Comparison of ENCODE assay signal across 25 cellular contexts in the genomic region with DNA sequence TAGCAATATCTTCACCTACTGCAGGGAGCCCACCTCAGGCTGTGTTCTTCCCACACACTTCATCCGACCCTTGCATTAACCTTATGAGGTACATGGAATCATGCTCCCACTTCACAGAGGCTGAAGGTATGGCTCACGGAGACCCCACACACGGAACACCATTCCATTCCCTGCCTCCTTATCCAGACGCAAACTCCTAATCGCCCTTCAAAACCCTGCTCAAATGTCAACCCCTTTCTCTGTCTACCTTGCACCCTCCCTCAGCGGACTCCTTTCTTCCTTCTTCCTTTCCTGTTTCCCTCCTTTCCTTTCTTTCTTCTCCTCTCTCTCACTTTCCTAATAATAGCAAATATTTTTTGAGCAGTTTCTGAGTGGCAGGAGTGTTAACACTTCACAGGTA.
"Had no signal": no experiment of that assay in that cellular context is flagged by ENCODE, and none has a peak within 500 bp of the region (broad histone marks: within the 10 kb centered on the region; RNA-seq: fewer than 3 reads in every experiment).

No MANE protein-coding gene starts in this region.

- DNase-seq: activated CD4-positive, alpha-beta memory T cell treated with anti-CD3 and anti-CD28 coated beads, Interleukin-2, amount 10 ng/mL, durations not matched to agents 7 days and 5 days; activated CD4-positive, alpha-beta T cell treated with anti-CD3 and anti-CD28 coated beads for 36 hours; activated CD4-positive, alpha-beta T cell treated with anti-CD3 and anti-CD28 coated beads, Interleukin-2, amount 50 U/mL, for 1 hour; activated naive CD4-positive, alpha-beta T cell treated with anti-CD3 and anti-CD28 coated beads, Interleukin-2, amount 50 U/mL, for 16 hours; activated naive CD8-positive, alpha-beta T cell treated with anti-CD3 and anti-CD28 coated beads, Interleukin-2, amount 10 ng/mL, durations not matched to agents 7 days and 5 days; activated T-cell treated with anti-CD3 and anti-CD28 coated beads for 4 hours; activated T-cell treated with anti-CD3 and anti-CD28 coated beads, Interleukin-2, amount 50 U/mL, for 48 hours; adrenal gland; anterior cingulate cortex; MV-4-11; NCI-H1105; NCI-H1436; NCI-H1694 treated with DMSO at 0.1 percent for 48 hours; NCI-H2029 treated with DMSO at 0.1 percent for 48 hours; NCI-H510A treated with DMSO at 0.1 percent for 48 hours; NCI-H69; NK-92 treated with Interleukin-12 subunit alpha and Interleukin-12 subunit beta, amount 100 ng/mL, for 24 hours; OCI-M1; RPMI8226; T1000 had no signal

- H3K4me3 ChIP-seq: adrenal gland, breast epithelium had no signal

- H3K27ac ChIP-seq: adrenal gland, breast epithelium, KMS-11 had no signal

- H3K9me3 ChIP-seq: adrenal gland, breast epithelium had no signal

- H3K36me3 ChIP-seq: adrenal gland, breast epithelium had no signal

- H3K9me3 Mint-ChIP-seq: activated CD4-positive, alpha-beta memory T cell treated with anti-CD3 and anti-CD28 coated beads, Interleukin-2, amount 10 ng/mL, durations not matched to agents 7 days and 5 days; activated naive CD8-positive, alpha-beta T cell treated with anti-CD3 and anti-CD28 coated beads, Interleukin-2, amount 10 ng/mL, durations not matched to agents 7 days and 5 days; T-helper 1 cell treated with Interleukin-12 subunit alpha and Interleukin-12 subunit beta and Interleukin-4 antibody, amounts not matched to agents 30 μg/mL and 1 μg/mL, for 36 hours had no signal

- H3K27me3 Mint-ChIP-seq: activated CD4-positive, alpha-beta T cell treated with anti-CD3 and anti-CD28 coated beads for 36 hours; activated naive CD8-positive, alpha-beta T cell treated with anti-CD3 and anti-CD28 coated beads, Interleukin-2, amount 10 ng/mL, durations not matched to agents 7 days and 5 days had no signal

- H3K4me1 ChIP-seq: adrenal gland had no signal

- H3K27ac Mint-ChIP-seq: activated CD4-positive, alpha-beta memory T cell treated with anti-CD3 and anti-CD28 coated beads, Interleukin-2, amount 10 ng/mL, durations not matched to agents 7 days and 5 days; activated CD4-positive, alpha-beta T cell treated with anti-CD3 and anti-CD28 coated beads for 36 hours; activated naive CD8-positive, alpha-beta T cell treated with anti-CD3 and anti-CD28 coated beads, Interleukin-2, amount 10 ng/mL, durations not matched to agents 7 days and 5 days; T-helper 1 cell treated with Interleukin-12 subunit alpha and Interleukin-12 subunit beta and Interleukin-4 antibody, amounts not matched to agents 30 μg/mL and 1 μg/mL, for 36 hours had no signal

- H3K27me3 ChIP-seq: adrenal gland, breast epithelium had no signal

- H3K4me2 ChIP-seq: KMS-11 had no signal

- H3K9ac ChIP-seq: KMS-11 had no signal

- ATAC-seq: activated CD4-positive, alpha-beta T cell treated with anti-CD3 and anti-CD28 coated beads for 36 hours; Panc1; Right ventricle myocardium inferior had no signal

- H3K4me3 Mint-ChIP-seq: activated CD4-positive, alpha-beta memory T cell treated with anti-CD3 and anti-CD28 coated beads, Interleukin-2, amount 10 ng/mL, durations not matched to agents 7 days and 5 days; activated CD4-positive, alpha-beta T cell treated with anti-CD3 and anti-CD28 coated beads for 36 hours; activated naive CD8-positive, alpha-beta T cell treated with anti-CD3 and anti-CD28 coated beads, Interleukin-2, amount 10 ng/mL, durations not matched to agents 7 days and 5 days; T-helper 1 cell treated with Interleukin-12 subunit alpha and Interleukin-12 subunit beta and Interleukin-4 antibody, amounts not matched to agents 30 μg/mL and 1 μg/mL, for 36 hours had no signal
